In genomic region chr16:67165121-67166034, GRCh38 we compare ENCODE assay signal across 9 cellular contexts. TPM values are rescaled to one million over a fixed set of nuclear protein-coding genes. Genes with fewer than 3 reads are reported as not detected.
DNase-seq lines count a peak whose midpoint lies in the region; ATAC-seq, FAIRE-seq and TF ChIP-seq lines count a peak whose summit lies in the region.
"Had no signal": no experiment of that assay in that cellular context is flagged by ENCODE, and none has a peak within 500 bp of the region (broad histone marks: within the 10 kb centered on the region; RNA-seq: fewer than 3 reads in every experiment).

No MANE protein-coding gene starts in this region.

- CTCF ChIA-PET in endothelial cell of umbilical vein (lab: Charles Lee): interaction anchor here (1.0 to 3.4 kb wide), 3 partner anchors 8 to 20 kb away, joined by 3 to 23 read pairs (median 6); no protein-coding TSS in a partner anchor

- no peaks in the 10 kb centered on the region for H3K9me3 ChIP-seq in endothelial cell of umbilical vein (replicated peaks; ENCODE audit: control insufficient read depth, insufficient read depth, low read length)

- H2AFZ ChIP-seq in endothelial cell of umbilical vein (ENCODE audit: low read depth, low read length): no peak overlapping the region

- H3K9me3 Mint-ChIP-seq in stimulated activated naive CD8-positive, alpha-beta T cell treated with anti-CD3 and anti-CD28 coated beads, Interleukin-15, amount 100 ng/mL, for 72 hours: no peaks in the 10 kb centered on the region
- no peaks in the 10 kb centered on the region for H3K9me3 Mint-ChIP-seq in nephron

- H3K27ac Mint-ChIP-seq in stimulated activated naive CD8-positive, alpha-beta T cell treated with anti-CD3 and anti-CD28 coated beads, Interleukin-15, amount 100 ng/mL, for 72 hours: no peak overlapping the region
- H3K27ac Mint-ChIP-seq in nephron: no peak overlapping the region

- FAIRE-seq in endothelial cell of umbilical vein (lab: Jason Lieb, UNC) (no peak), urothelium cell line (lab: Jason Lieb, UNC) (no peak)

- no peaks in the 10 kb centered on the region for H3K9me1 ChIP-seq in endothelial cell of umbilical vein (replicated peaks; ENCODE audit: control insufficient read depth, extremely low read depth, insufficient read depth, low read length)

- peaks cover 19% of the 10 kb centered on the region for H3K4me1 ChIP-seq in endothelial cell of umbilical vein (ENCODE audit: control insufficient read depth, extremely low read depth, insufficient read depth, low read length)

- no peak overlapping the region for H3K9ac ChIP-seq in endothelial cell of umbilical vein (replicated peaks; ENCODE audit: extremely low read depth, insufficient read depth, low read length)

- H3K4me2 ChIP-seq in endothelial cell of umbilical vein (ENCODE audit: insufficient read depth, low read length): no peak overlapping the region

- in situ Hi-C loops in KBM-7 (cut with MboI; ENCODE audit: low pct_unique_long_range_greater_than_20kb, low sequenced_read_pairs): no loop called here

- H3K4me3 ChIP-seq in endothelial cell of umbilical vein (replicated peaks in 1 of 3; ENCODE audit: insufficient read depth in 1 of 3, low read depth in 1 of 3, low read length in 3 of 3): no peak overlapping the region

- no peak overlapping the region for H3K27ac ChIP-seq in endothelial cell of umbilical vein (ENCODE audit: insufficient read depth, low read depth, low read length)

- dilution Hi-C loops in endothelial cell of umbilical vein (cut with MboI; ENCODE audit: extremely low pct_ligation_motif_present, low sequenced_read_pairs): no loop called here

- no peaks in the 10 kb centered on the region for H3K36me3 Mint-ChIP-seq in nephron (ENCODE audit: low read depth)

- TF ChIP-seq CTCF in endothelial cell of umbilical vein (IDR thresholded peaks at IDR 0.05; ENCODE audit: extremely low read depth in 1 of 2, insufficient read depth in 1 of 2, low read depth in 1 of 2, low read length in 2 of 2): no peak
- no peak for TF ChIP-seq CTCF in nephron (IDR thresholded peaks at IDR 0.05; ENCODE audit: unreplicated experiment in 3 of 3)

- H3K4me1 Mint-ChIP-seq in stimulated activated naive CD8-positive, alpha-beta T cell treated with anti-CD3 and anti-CD28 coated beads, Interleukin-15, amount 100 ng/mL, for 72 hours: peaks cover 92% of the 10 kb centered on the region
- H3K4me1 Mint-ChIP-seq in nephron: peaks cover 33% of the 10 kb centered on the region

- DNase-seq in stimulated activated naive CD8-positive, alpha-beta T cell treated with anti-CD3 and anti-CD28 coated beads, Interleukin-15, amount 100 ng/mL, for 72 hours: no peak
- DNase-seq in stimulated activated naive CD8-positive, alpha-beta T cell treated with anti-CD3 and anti-CD28 coated beads, Interleukin-15, Interleukin-2, amounts not matched to agents 100 U/mL and 50 U/mL, for 24 hours: no peak
- DNase-seq in endothelial cell of umbilical vein (ENCODE audit: low read depth, low spot score): no peak
- DNase-seq in urothelium cell line (ENCODE audit: low spot score): no peak
- DNase-seq in KBM-7: no peak

- peaks cover 36 to 46% of the 10 kb centered on the region in 2 experiments for H3K27me3 ChIP-seq in endothelial cell of umbilical vein (ENCODE audit: control insufficient read depth in 2 of 2, insufficient read depth in 2 of 2, low read length in 2 of 2)

- BruUV-seq in endothelial cell of umbilical vein (replicated peaks; lab: Mats Ljungman, UMichigan): no TSS peak

- intact Hi-C loops in endothelial cell of umbilical vein (cut with micrococcal nuclease): no loop called here

- H3K27me3 Mint-ChIP-seq in stimulated activated naive CD8-positive, alpha-beta T cell treated with anti-CD3 and anti-CD28 coated beads, Interleukin-15, amount 100 ng/mL, for 72 hours: peaks cover 96% of the 10 kb centered on the region
- H3K27me3 Mint-ChIP-seq in nephron (ENCODE audit: low read depth): peaks cover 95% of the 10 kb centered on the region

- H3K79me2 ChIP-seq in endothelial cell of umbilical vein (ENCODE audit: control insufficient read depth, insufficient read depth, low read length): no peaks in the 10 kb centered on the region

- ATAC-seq in stimulated activated naive CD8-positive, alpha-beta T cell treated with anti-CD3 and anti-CD28 coated beads, Interleukin-15, amount 100 ng/mL, for 72 hours: no peak
- ATAC-seq in stimulated activated naive CD8-positive, alpha-beta T cell treated with anti-CD3 and anti-CD28 coated beads, Interleukin-15, Interleukin-2, amounts not matched to agents 100 U/mL and 50 U/mL, for 24 hours: no peak
- ATAC-seq in HG03354 (IDR thresholded peaks at IDR 0.05; ENCODE audit: poor library complexity, severe bottlenecking, unreplicated experiment) (no peak), GM21390 (IDR thresholded peaks at IDR 0.05; ENCODE audit: unreplicated experiment) (no peak)
- ATAC-seq: Panc1 had no signal

- no peaks in the 10 kb centered on the region for H3K36me3 ChIP-seq in endothelial cell of umbilical vein (ENCODE audit: control insufficient read depth in 2 of 2, extremely low read depth in 1 of 2, insufficient read depth in 2 of 2, low read length in 2 of 2)

- POLR2A ChIA-PET in endothelial cell of umbilical vein (lab: Charles Lee): interaction anchor here (0.6 to 0.8 kb wide), 3 partner anchors 64 to 397 kb away, joined by 3 to 5 read pairs (median 4); partner anchors contain the start of gene CTCF

- TF ChIP-seq POLR2A in endothelial cell of umbilical vein (IDR thresholded peaks at IDR 0.05; ENCODE audit: low read depth, low read length): no peak

- H4K20me1 ChIP-seq in endothelial cell of umbilical vein (replicated peaks; ENCODE audit: control insufficient read depth, extremely low read depth, insufficient read depth, low read length): no peaks in the 10 kb centered on the region

- peak overlapping the region; percentile 53 to 72 for H3K4me3 Mint-ChIP-seq in stimulated activated naive CD8-positive, alpha-beta T cell treated with anti-CD3 and anti-CD28 coated beads, Interleukin-15, amount 100 ng/mL, for 72 hours
- peak overlapping the region; percentile 37 to 55 (median 44) for H3K4me3 Mint-ChIP-seq in nephron

TF ChIP-seq in endothelial cell of umbilical vein, 7 proteins besides CTCF, POLR2A, EP300 and RAD21 (continues in another document):
- TF ChIP-seq FOS (IDR thresholded peaks at IDR 0.05; ENCODE audit: borderline replicate concordance, insufficient read depth, low read length) (no peak), POLR2AphosphoS5 (IDR thresholded peaks at IDR 0.05; ENCODE audit: insufficient read depth, low read depth, low read length) (no peak), EZH2 (IDR thresholded peaks at IDR 0.05; ENCODE audit: borderline replicate concordance, low read depth, low read length, severe bottlenecking) (peak; percentile 69), JUN (IDR thresholded peaks at IDR 0.05; ENCODE audit: borderline replicate concordance, insufficient read depth, insufficient read length, low read depth) (no peak)

RNA-seq across cellular contexts. Expression of gene HSF4, which starts 0.8 kb away (rescaled TPM):
- 4.7 and 5.5 TPM in 2 replicates for total RNA-seq in endothelial cell of umbilical vein
- 4.8 and 7.9 TPM in 2 replicates for polyA plus RNA-seq in endothelial cell of umbilical vein
- polyA plus RNA-seq in endothelial cell of umbilical vein (2011; cell fraction: cytosol; rRNA removed): 0.41 and 0.61 TPM in 2 replicates
- polyA plus RNA-seq in endothelial cell of umbilical vein (2011; cell fraction: nucleus; rRNA removed): 54.5 and 61.7 TPM in 2 replicates
- polyA plus RNA-seq in endothelial cell of umbilical vein (2012): 2.7 and 9.2 TPM in 2 replicates
- polyA minus RNA-seq in endothelial cell of umbilical vein: 0.49 and 3.3 TPM in 2 replicates
- polyA minus RNA-seq in endothelial cell of umbilical vein (2011; cell fraction: cytosol; rRNA and poly(A)+ RNA removed): 2.7 TPM
- polyA minus RNA-seq in endothelial cell of umbilical vein (2011; cell fraction: nucleus; rRNA and poly(A)+ RNA removed): 3.3 and 13.7 TPM in 2 replicates

RNA-seq across cellular contexts. Expression of gene NOL3, which starts 5.0 kb away (rescaled TPM):
- 14.4 and 19.4 TPM in 2 replicates for total RNA-seq in endothelial cell of umbilical vein
- 16.0 and 19.2 TPM in 2 replicates for polyA plus RNA-seq in endothelial cell of umbilical vein
- 10.4 and 14.4 TPM in 2 replicates for polyA plus RNA-seq in endothelial cell of umbilical vein (2011; cell fraction: cytosol; rRNA removed)
- 28.5 and 29.4 TPM in 2 replicates for polyA plus RNA-seq in endothelial cell of umbilical vein (2011; cell fraction: nucleus; rRNA removed)
- polyA plus RNA-seq in endothelial cell of umbilical vein (2012): 9.2 and 12.4 TPM in 2 replicates
- 7.3 and 9.2 TPM in 2 replicates for polyA minus RNA-seq in endothelial cell of umbilical vein
- 18.3 TPM for polyA minus RNA-seq in endothelial cell of umbilical vein (2011; cell fraction: cytosol; rRNA and poly(A)+ RNA removed)
- polyA minus RNA-seq in endothelial cell of umbilical vein (2011; cell fraction: nucleus; rRNA and poly(A)+ RNA removed): 4.4 and 5.7 TPM in 2 replicates

RNA-seq across cellular contexts. Expression of gene FBXL8, which starts 5.6 kb away (rescaled TPM):
- total RNA-seq in endothelial cell of umbilical vein: 5.4 and 7.0 TPM in 2 replicates
- 7.4 and 12.8 TPM in 2 replicates for polyA plus RNA-seq in endothelial cell of umbilical vein
- 2.3 and 3.7 TPM in 2 replicates for polyA plus RNA-seq in endothelial cell of umbilical vein (2011; cell fraction: cytosol; rRNA removed)
- 23.9 and 29.6 TPM in 2 replicates for polyA plus RNA-seq in endothelial cell of umbilical vein (2011; cell fraction: nucleus; rRNA removed)
- polyA plus RNA-seq in endothelial cell of umbilical vein (2012): 2.9 and 4.3 TPM in 2 replicates
- 2.4 and 3.6 TPM in 2 replicates for polyA minus RNA-seq in endothelial cell of umbilical vein
- 4.7 TPM for polyA minus RNA-seq in endothelial cell of umbilical vein (2011; cell fraction: cytosol; rRNA and poly(A)+ RNA removed)
- 2.4 and 10.0 TPM in 2 replicates for polyA minus RNA-seq in endothelial cell of umbilical vein (2011; cell fraction: nucleus; rRNA and poly(A)+ RNA removed)

RNA-seq across cellular contexts. Expression of gene TRADD, which starts 5.7 kb away (rescaled TPM):
- total RNA-seq in endothelial cell of umbilical vein: 15.2 and 17.4 TPM in 2 replicates
- polyA plus RNA-seq in endothelial cell of umbilical vein: 22.6 and 23.3 TPM in 2 replicates
- 11.2 and 16.3 TPM in 2 replicates for polyA plus RNA-seq in endothelial cell of umbilical vein (2011; cell fraction: cytosol; rRNA removed)
- 16.4 and 19.0 TPM in 2 replicates for polyA plus RNA-seq in endothelial cell of umbilical vein (2011; cell fraction: nucleus; rRNA removed)
- 12.3 and 21.4 TPM in 2 replicates for polyA plus RNA-seq in endothelial cell of umbilical vein (2012)
- 5.5 and 5.9 TPM in 2 replicates for polyA minus RNA-seq in endothelial cell of umbilical vein
- 3.2 TPM for polyA minus RNA-seq in endothelial cell of umbilical vein (2011; cell fraction: cytosol; rRNA and poly(A)+ RNA removed)
- polyA minus RNA-seq in endothelial cell of umbilical vein (2011; cell fraction: nucleus; rRNA and poly(A)+ RNA removed): 3.7 and 4.8 TPM in 2 replicates

RNA-seq across cellular contexts. Expression of gene B3GNT9, which starts 14.6 kb away (rescaled TPM):
- total RNA-seq in endothelial cell of umbilical vein: 1.6 and 4.0 TPM in 2 replicates
- polyA plus RNA-seq in endothelial cell of umbilical vein: 6.4 and 6.8 TPM in 2 replicates
- polyA plus RNA-seq in endothelial cell of umbilical vein (2011; cell fraction: cytosol; rRNA removed): 3.6 and 3.9 TPM in 2 replicates
- polyA plus RNA-seq in endothelial cell of umbilical vein (2011; cell fraction: nucleus; rRNA removed): 3.1 and 3.2 TPM in 2 replicates
- 1.8 and 3.2 TPM in 2 replicates for polyA plus RNA-seq in endothelial cell of umbilical vein (2012)
- polyA minus RNA-seq in endothelial cell of umbilical vein: 6.5 and 7.6 TPM in 2 replicates
- 7.0 TPM for polyA minus RNA-seq in endothelial cell of umbilical vein (2011; cell fraction: cytosol; rRNA and poly(A)+ RNA removed)
- 1.4 and 2.5 TPM in 2 replicates for polyA minus RNA-seq in endothelial cell of umbilical vein (2011; cell fraction: nucleus; rRNA and poly(A)+ RNA removed)
